9 cellular contexts compared by ENCODE assay signal in genomic region chr2:137964066-137964858, GRCh38. TPM values are rescaled to one million over a fixed set of nuclear protein-coding genes. Genes with fewer than 3 reads are reported as not detected.
A peak's percentile ranks its signal among the peaks of the same experiment; 100 is the strongest.
DNase-seq lines count a peak whose midpoint lies in the region; ATAC-seq and TF ChIP-seq lines count a peak whose summit lies in the region.
"Had no signal": no experiment of that assay in that cellular context is flagged by ENCODE, and none has a peak within 500 bp of the region (broad histone marks: within the 10 kb centered on the region; RNA-seq: fewer than 3 reads in every experiment).

TSS of gene HNMT (plus strand) at chr2:137964473. CDS start at chr2:137964492, 19 bp downstream.

- H3K27me3 Mint-ChIP-seq in naive thymus-derived CD4-positive, alpha-beta T cell: peaks cover 0 to 18% (median 2%) of the 10 kb centered on the region in 5 donors

- H3K4me1 ChIP-seq in left ventricle myocardium inferior: peaks cover 30% of the 10 kb centered on the region
- no peaks in the 10 kb centered on the region for H3K4me1 ChIP-seq in prostate gland (replicated peaks)
- no peaks in the 10 kb centered on the region for H3K4me1 ChIP-seq in naive thymus-derived CD4-positive, alpha-beta T cell (ENCODE audit: control insufficient read depth in 2 of 2, insufficient read depth in 2 of 2, low read length in 2 of 2)
- H3K4me1 ChIP-seq: BLaER1 had no signal

- no peak within 1 kb of the TSS for H3K27ac Mint-ChIP-seq in naive thymus-derived CD4-positive, alpha-beta T cell

- peak within 1 kb of the TSS; percentile 66 for H3K4me3 ChIP-seq in left ventricle myocardium inferior
- peak within 1 kb of the TSS; percentile 39 to 46 for H3K4me3 ChIP-seq in prostate gland
- H3K4me3 ChIP-seq in naive thymus-derived CD4-positive, alpha-beta T cell (ENCODE audit: low read length): no peak within 1 kb of the TSS
- H3K4me3 ChIP-seq: BLaER1 had no signal

- H3K36me3 Mint-ChIP-seq in naive thymus-derived CD4-positive, alpha-beta T cell: no peaks in the 10 kb centered on the region

- CTCF ChIA-PET in naive thymus-derived CD4-positive, alpha-beta T cell (lab: Charles Lee): no interaction called here

- peak; percentile 40 for TF ChIP-seq POLR2A in prostate gland (IDR thresholded peaks at IDR 0.05)

- H3K9me3 ChIP-seq in left ventricle myocardium inferior (replicated peaks) (no peaks in the 10 kb centered on the region), prostate gland (no peaks in the 10 kb centered on the region)
- H3K9me3 ChIP-seq in naive thymus-derived CD4-positive, alpha-beta T cell (ENCODE audit: control insufficient read depth in 2 of 3, low read length in 3 of 3): no peaks in the 10 kb centered on the region
- H3K9me3 ChIP-seq: BLaER1 had no signal

- peaks cover 0 to 2% (median 0%) of the 10 kb centered on the region in 7 donors for H3K4me1 Mint-ChIP-seq in naive thymus-derived CD4-positive, alpha-beta T cell

- H3K27me3 ChIP-seq in left ventricle myocardium inferior (ENCODE audit: low read depth): no peaks in the 10 kb centered on the region
- H3K27me3 ChIP-seq in prostate gland (replicated peaks; ENCODE audit: insufficient read depth): no peaks in the 10 kb centered on the region
- no peaks in the 10 kb centered on the region for H3K27me3 ChIP-seq in naive thymus-derived CD4-positive, alpha-beta T cell (ENCODE audit: control insufficient read depth in 2 of 2, insufficient read depth in 2 of 2, low read length in 2 of 2)
- H3K27me3 ChIP-seq: BLaER1 had no signal

- peak within 1 kb of the TSS; percentile 86 for H3K27ac ChIP-seq in left ventricle myocardium inferior (replicated peaks)
- peak within 1 kb of the TSS; percentile 82 to 88 for H3K27ac ChIP-seq in prostate gland
- H3K27ac ChIP-seq in naive thymus-derived CD4-positive, alpha-beta T cell (ENCODE audit: low read depth, low read length): no peak within 1 kb of the TSS
- H3K27ac ChIP-seq: BLaER1 had no signal

- POLR2A ChIA-PET in naive thymus-derived CD4-positive, alpha-beta T cell (lab: Charles Lee): no interaction called here

- no peak for ATAC-seq in naive thymus-derived CD4-positive, alpha-beta T cell

- no peaks in the 10 kb centered on the region for H3K36me3 ChIP-seq in left ventricle myocardium inferior
- no peaks in the 10 kb centered on the region for H3K36me3 ChIP-seq in prostate gland
- H3K36me3 ChIP-seq in naive thymus-derived CD4-positive, alpha-beta T cell (ENCODE audit: control insufficient read depth in 2 of 3, insufficient read depth in 3 of 3, low read length in 3 of 3): no peaks in the 10 kb centered on the region
- H3K36me3 ChIP-seq: BLaER1 had no signal

- no peak for TF ChIP-seq CTCF in left ventricle myocardium inferior (IDR thresholded peaks at IDR 0.05; ENCODE audit: borderline replicate concordance)
- TF ChIP-seq CTCF in prostate gland (IDR thresholded peaks at IDR 0.05): no peak

- DNase-seq in SIG-M5 treated with dmso at 0.1 percent for 504 hours (lab: John Stamatoyannopoulos, UW; ENCODE audit: unreplicated experiment) (peak; percentile 87), SIG-M5 (lab: John Stamatoyannopoulos, UW) (no peak), amygdala (lab: John Stamatoyannopoulos, UW) (peak in 49 of 56 donors; percentile 3 to 72 (median 36)), left ventricle myocardium inferior (no peak), prostate gland (ENCODE audit: low spot score) (peak; percentile 47), NCI-H1092 (lab: John Stamatoyannopoulos, UW) (no peak), SHP77 treated with DMSO at 0.1 percent for 48 hours (lab: John Stamatoyannopoulos, UW) (no peak)
- DNase-seq in naive thymus-derived CD4-positive, alpha-beta T cell: no peak

- WGBS in prostate gland: 5% methylated on average over 15 of the region's 15 CpGs

- H3K4me3 Mint-ChIP-seq in naive thymus-derived CD4-positive, alpha-beta T cell: no peak within 1 kb of the TSS

- H3K9me3 Mint-ChIP-seq in naive thymus-derived CD4-positive, alpha-beta T cell: peaks cover 0 to 4% (median 0%) of the 10 kb centered on the region in 11 donors

- intact Hi-C loops in left ventricle myocardium inferior (cut with micrococcal nuclease) (no loop called here), prostate gland (cut with DNase I) (no loop called here)
- intact Hi-C loops in naive thymus-derived CD4-positive, alpha-beta T cell (cut with micrococcal nuclease): no loop called here

RNA-seq across cellular contexts. Expression of gene HNMT, which starts in this region (rescaled TPM):
- total RNA-seq in left ventricle myocardium inferior: 11.7 TPM
- 10 to 100 TPM; 43.9 to 83.2 TPM for total RNA-seq in prostate gland
- total RNA-seq in naive thymus-derived CD4-positive, alpha-beta T cell: 1 to 10 TPM in 4 of 5 experiments, not detected in 1; 1.1 to 7.5 (median 1.7) TPM
- not detected for polyA plus RNA-seq in naive thymus-derived CD4-positive, alpha-beta T cell

Comparison
In these comparisons a context has a peak if more than half of its experiments do, and no peak if none do; other contexts are left out.
1. DNase-seq: peak in SIG-M5 treated with dmso at 0.1 percent for 504 hours (single experiment), amygdala (49 of 56) and prostate gland (single experiment); none in SIG-M5 (single experiment), left ventricle myocardium inferior (single experiment), naive thymus-derived CD4-positive, alpha-beta T cell (0 of 9), NCI-H1092 (single experiment) and SHP77 treated with DMSO at 0.1 percent for 48 hours (single experiment).